Comparison of ENCODE assay signal across 25 cellular contexts in genomic region chr3:65004795-65005295, GRCh38.
"Had no signal": no experiment of that assay in that cellular context is flagged by ENCODE, and none has a peak within 500 bp of the region (broad histone marks: within the 10 kb centered on the region; RNA-seq: fewer than 3 reads in every experiment).

No MANE protein-coding gene starts in this region.

- DNase-seq: activated CD4-positive, alpha-beta T cell treated with anti-CD3 and anti-CD28 coated beads, Interleukin-2, amount 10 ng/mL, durations not matched to agents 7 days and 5 days; activated CD8-positive, alpha-beta memory T cell treated with anti-CD3 and anti-CD28 coated beads, Interleukin-2, amount 10 ng/mL, durations not matched to agents 7 days and 5 days; activated CD8-positive, alpha-beta T cell treated with anti-CD3 and anti-CD28 coated beads for 36 hours; activated gamma-delta T cell treated with Interleukin-2 at 50 U/mL for 16 hours; activated T-cell treated with anti-CD3 and anti-CD28 coated beads for 4 hours; central memory CD4-positive, alpha-beta T cell; dermis blood vessel endothelial cell; effector CD8-positive, alpha-beta T cell; erythroblast; glutamatergic neuron; left ventricle myocardium superior; mammary epithelial cell; midbrain; pancreas; psoas muscle; right cardiac atrium; stomach; transverse colon had no signal

- H3K27ac ChIP-seq: body of pancreas, foreskin keratinocyte, pancreas, psoas muscle, stomach, transverse colon, vagina, VCaP had no signal

- FAIRE-seq: pancreas had no signal

- H3K27me3 ChIP-seq: body of pancreas, foreskin keratinocyte, pancreas, stomach, transverse colon, vagina had no signal

- ATAC-seq: activated CD4-positive, CD25-positive, alpha-beta regulatory T cell treated with anti-CD3 and anti-CD28 coated beads, Interleukin-2, amount 50 U/mL, for 24 hours; activated CD8-positive, alpha-beta memory T cell treated with anti-CD3 and anti-CD28 coated beads, Interleukin-2, amount 10 ng/mL, durations not matched to agents 7 days and 5 days; activated CD8-positive, alpha-beta T cell treated with anti-CD3 and anti-CD28 coated beads for 36 hours; body of pancreas; left ventricle myocardium superior; psoas muscle; right cardiac atrium; stimulated activated memory B cell treated with anti-CD40 and anti-IgM and Interleukin-4, amounts not matched to agents 10 μg/mL and 1 μg/mL and 100 μg/mL, for 72 hours had no signal

- H3K9me3 ChIP-seq: body of pancreas, pancreas, psoas muscle, stomach, transverse colon, vagina had no signal

- H3K4me1 ChIP-seq: body of pancreas, pancreas, psoas muscle, stomach, transverse colon had no signal

- H3K36me3 ChIP-seq: pancreas, stomach, transverse colon, vagina had no signal

- H3K4me3 ChIP-seq: body of pancreas, pancreas, psoas muscle, skin epidermis, stomach, transverse colon, vagina had no signal
